ENCODE assay signal across 8 cellular contexts in the genomic region with DNA sequence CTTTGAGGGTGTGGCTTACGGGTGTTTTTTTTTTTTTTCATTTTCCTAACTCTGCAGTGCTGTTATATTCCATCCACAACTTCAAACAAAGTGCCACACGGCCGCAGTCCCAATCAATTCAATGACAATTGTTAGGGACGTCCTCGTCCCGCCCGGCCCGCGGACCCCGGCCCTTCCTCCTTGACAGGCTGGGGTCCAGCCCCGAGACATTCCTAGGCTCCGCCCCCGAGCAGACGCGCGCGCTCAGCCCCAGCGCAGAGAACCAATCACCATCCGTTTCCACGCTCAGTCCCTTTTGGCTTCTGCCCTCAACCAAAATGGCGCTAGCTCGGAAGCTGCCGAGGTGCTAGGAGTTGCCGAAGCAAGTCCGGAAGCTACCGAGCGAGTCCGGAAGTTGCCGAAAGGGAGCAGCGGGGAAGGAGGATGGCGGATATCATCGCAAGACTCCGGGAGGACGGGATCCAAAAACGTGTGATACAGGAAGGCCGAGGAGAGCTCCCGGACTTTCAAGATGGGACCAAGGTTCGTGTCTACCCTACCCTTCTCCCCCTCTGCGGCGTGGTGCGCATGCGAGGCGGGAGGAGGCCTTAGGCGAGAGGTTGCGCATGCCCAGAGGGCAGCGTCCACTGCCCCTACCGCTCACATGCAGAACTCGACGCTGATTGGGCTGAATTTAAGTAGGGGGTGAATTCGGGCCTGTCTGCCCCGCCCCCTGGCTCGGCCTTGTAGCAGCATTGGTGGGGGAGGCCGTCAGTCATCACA. TPM values are rescaled to one million over a fixed set of nuclear protein-coding genes. Genes with fewer than 3 reads are reported as not detected.
A peak's percentile ranks its signal among the peaks of the same experiment; 100 is the strongest.
DNase-seq lines count a peak whose midpoint lies in the region; ATAC-seq, FAIRE-seq and TF ChIP-seq lines count a peak whose summit lies in the region.

Gene AIP (plus strand): TSS at position 291 of the 762 bp plus-strand sequence. CDS start 133 bp downstream, at position 424.

- peak within 1 kb of the TSS; percentile 96 for H3K4me2 ChIP-seq in Loucy (ENCODE audit: low read depth, low read length, poor library complexity, severe bottlenecking)

- no peaks in the 10 kb centered on the region for H3K27me3 Mint-ChIP-seq in natural killer cell treated with Interleukin-12 subunit alpha and Interleukin-12 subunit beta and Interleukin-15 and Interleukin-18, amount 100 ng/mL, for 72 hours

- no peaks in the 10 kb centered on the region for H3K9me2 ChIP-seq in Loucy (replicated peaks; ENCODE audit: low read depth, low read length)

- peaks cover 13% of the 10 kb centered on the region for H4K20me1 ChIP-seq in Loucy (ENCODE audit: insufficient read depth, low read length, poor library complexity, severe bottlenecking)

- H3K27ac Mint-ChIP-seq in natural killer cell treated with Interleukin-12 subunit alpha and Interleukin-12 subunit beta and Interleukin-15 and Interleukin-18, amount 100 ng/mL, for 72 hours = peak within 1 kb of the TSS; percentile 94 to 96

- peak within 1 kb of the TSS; percentile 96 for H3K4me3 Mint-ChIP-seq in natural killer cell treated with Interleukin-12 subunit alpha and Interleukin-12 subunit beta and Interleukin-15 and Interleukin-18, amount 100 ng/mL, for 72 hours

- TF ChIP-seq CTCF in Loucy (conservative IDR thresholded peaks at IDR 0.05; ENCODE audit: low read length) = no peak

- H3K27me3 ChIP-seq in Loucy (ENCODE audit: insufficient read depth, low read length, poor library complexity, severe bottlenecking) = no peaks in the 10 kb centered on the region

- TF ChIP-seq POLR2A in H54 (IDR thresholded peaks at IDR 0.05; ENCODE audit: low read depth, low read length) (peak; percentile 58), Raji (IDR thresholded peaks at IDR 0.05; ENCODE audit: insufficient read depth, low read depth, low read length) (peak; percentile 68)

- H3F3A ChIP-seq in Loucy (ENCODE audit: low read depth) = no peaks in the 10 kb centered on the region

- H3K79me2 ChIP-seq in Loucy (ENCODE audit: insufficient read depth, low read length) = peaks cover 40% of the 10 kb centered on the region

- peak within 1 kb of the TSS; percentile 88 for H2AFZ ChIP-seq in Loucy (ENCODE audit: low read length)

- H3K36me3 ChIP-seq in Loucy (ENCODE audit: insufficient read depth, low read length) = peaks cover 5% of the 10 kb centered on the region; the same call in 1 of the 2 replicates

- ATAC-seq in natural killer cell treated with Interleukin-12 subunit alpha and Interleukin-12 subunit beta and Interleukin-15 and Interleukin-18, amount 100 ng/mL, for 72 hours = peak; percentile 86 to 97
- peak; percentile 66 for ATAC-seq in stimulated activated naive CD8-positive, alpha-beta T cell treated with anti-CD3 and anti-CD28 coated beads, Interleukin-15, Interleukin-2, amounts not matched to agents 100 U/mL and 50 U/mL, for 24 hours

- H3K9ac ChIP-seq in Loucy (ENCODE audit: low read depth, low read length, poor library complexity, severe bottlenecking) = peak within 1 kb of the TSS; percentile 94

- H3K4me1 Mint-ChIP-seq in natural killer cell treated with Interleukin-12 subunit alpha and Interleukin-12 subunit beta and Interleukin-15 and Interleukin-18, amount 100 ng/mL, for 72 hours (ENCODE audit: low read depth in 2 of 2) = peaks cover 48 to 51% of the 10 kb centered on the region in 2 donors

- peak; percentile 58 for FAIRE-seq in H54 (lab: Jason Lieb, UNC)

- DNase-seq in ELR (ENCODE audit: low read depth) = peak; percentile 98
- DNase-seq in H54 (ENCODE audit: insufficient read length, low spot score) = peak; percentile 99
- DNase-seq in activated T-helper 9 cell treated with anti-CD3 and anti-CD28 coated beads, Interleukin-2, amount 50 U/mL, for 16 hours (ENCODE audit: low read depth) = peak; percentile 93
- DNase-seq in fibroblast of peridontal ligament (ENCODE audit: extremely low read depth) = peak; percentile 97
- DNase-seq in natural killer cell treated with Interleukin-12 subunit alpha and Interleukin-12 subunit beta and Interleukin-15 and Interleukin-18, amount 100 ng/mL, for 72 hours (ENCODE audit: low spot score) = peak; percentile 97
- DNase-seq in stimulated activated naive CD8-positive, alpha-beta T cell treated with anti-CD3 and anti-CD28 coated beads, Interleukin-15, Interleukin-2, amounts not matched to agents 100 U/mL and 50 U/mL, for 24 hours = peak; percentile 97

- H3K36me3 Mint-ChIP-seq in natural killer cell treated with Interleukin-12 subunit alpha and Interleukin-12 subunit beta and Interleukin-15 and Interleukin-18, amount 100 ng/mL, for 72 hours = peaks cover 7% of the 10 kb centered on the region

- peaks cover 30% of the 10 kb centered on the region for H3K4me1 ChIP-seq in Loucy (ENCODE audit: insufficient read depth, low read length, poor library complexity, severe bottlenecking)

- peak within 1 kb of the TSS; percentile 82 for H3K4me3 ChIP-seq in Loucy (ENCODE audit: low read length, poor library complexity, severe bottlenecking)

- H3K9me3 Mint-ChIP-seq in natural killer cell treated with Interleukin-12 subunit alpha and Interleukin-12 subunit beta and Interleukin-15 and Interleukin-18, amount 100 ng/mL, for 72 hours = no peaks in the 10 kb centered on the region

- no peaks in the 10 kb centered on the region for H3K9me3 ChIP-seq in Loucy (ENCODE audit: insufficient read depth, low read depth, low read length)

RNA-seq across cellular contexts. Expression of gene AIP, which starts in this region (rescaled TPM):
- 100 to 1,000 TPM; 120 to 140 TPM for total RNA-seq in natural killer cell treated with Interleukin-12 subunit alpha and Interleukin-12 subunit beta and Interleukin-15 and Interleukin-18, amount 100 ng/mL, for 72 hours

Comparison
In these comparisons a context has a peak if more than half of its experiments do, and no peak if none do; other contexts are left out.
1. Peak in every context shown above with its lines: DNase-seq, ATAC-seq and H3K4me3 ChIP-seq.